In the genomic region with DNA sequence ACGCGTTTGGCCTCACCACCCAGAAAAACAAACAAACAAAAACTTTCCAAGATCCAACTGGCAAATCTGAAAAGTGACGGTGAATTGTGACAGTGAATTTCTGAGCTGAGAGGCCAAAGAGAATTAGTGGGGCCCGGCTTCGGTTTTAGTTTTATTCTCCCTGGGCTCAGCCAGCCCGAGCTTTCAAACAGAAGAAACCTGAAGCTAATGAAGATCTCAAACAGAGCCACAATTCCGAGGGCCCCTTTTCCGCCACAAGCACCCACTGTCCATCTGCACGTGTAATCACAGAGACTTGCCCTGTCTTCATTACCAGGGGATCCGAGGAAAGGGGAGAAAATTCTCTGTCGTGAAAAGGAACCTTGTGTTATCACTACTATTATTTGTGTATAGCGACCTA, we compare ENCODE assay signal across 19 cellular contexts. TPM values are rescaled to one million over a fixed set of nuclear protein-coding genes. Genes with fewer than 3 reads are reported as not detected.
A peak's percentile ranks its signal among the peaks of the same experiment; 100 is the strongest.
DNase-seq lines count a peak whose midpoint lies in the region; ATAC-seq and TF ChIP-seq lines count a peak whose summit lies in the region.
"Had no signal": no experiment of that assay in that cellular context is flagged by ENCODE, and none has a peak within 500 bp of the region (broad histone marks: within the 10 kb centered on the region; RNA-seq: fewer than 3 reads in every experiment).

No MANE protein-coding gene starts in this region.

- ATAC-seq in GM18858 (IDR thresholded peaks at IDR 0.05; ENCODE audit: unreplicated experiment) = no peak
- ATAC-seq in natural killer cell treated with Interleukin-12 subunit alpha and Interleukin-12 subunit beta and Interleukin-15 and Interleukin-18, amount 100 ng/mL, for 72 hours = no peak
- ATAC-seq: A549, Panc1 had no signal

- no peak overlapping the region for H2AFZ ChIP-seq in neural progenitor cell (replicated peaks)

- H3K36me3 Mint-ChIP-seq in Calu3 (ENCODE audit: insufficient read depth, unreplicated experiment) (peaks cover 74% of the 10 kb centered on the region), glutamatergic neuron (ENCODE audit: unreplicated experiment) (no peaks in the 10 kb centered on the region), neural progenitor cell (no peaks in the 10 kb centered on the region)
- H3K36me3 Mint-ChIP-seq in natural killer cell treated with Interleukin-12 subunit alpha and Interleukin-12 subunit beta and Interleukin-15 and Interleukin-18, amount 100 ng/mL, for 72 hours = peaks cover 15% of the 10 kb centered on the region

- no peaks in the 10 kb centered on the region for H3K36me3 ChIP-seq in HUES48 (ENCODE audit: control insufficient read depth, insufficient read depth, low read length)
- H3K36me3 ChIP-seq in neural progenitor cell = no peaks in the 10 kb centered on the region

- CTCF ChIA-PET in Calu3 (lab: Charles Lee) = interaction anchor here (0.7 to 1.5 kb wide), 3 partner anchors 11 to 528 kb away, joined by 3 to 11 read pairs (median 4); no protein-coding TSS in a partner anchor

- H3K4me3 ChIP-seq in HUES48 (ENCODE audit: low read depth, low read length) (peak overlapping the region; percentile 45; the same call in 1 of the 2 replicates), neural progenitor cell (peak overlapping the region; percentile 43)
- H3K4me3 ChIP-seq: A549 had no signal

- H3K4me1 Mint-ChIP-seq in Calu3 (ENCODE audit: low read depth, unreplicated experiment) (no peaks in the 10 kb centered on the region), glutamatergic neuron (ENCODE audit: low read depth, unreplicated experiment) (peaks cover 45% of the 10 kb centered on the region), neural progenitor cell (peaks cover 36% of the 10 kb centered on the region)
- H3K4me1 Mint-ChIP-seq in natural killer cell treated with Interleukin-12 subunit alpha and Interleukin-12 subunit beta and Interleukin-15 and Interleukin-18, amount 100 ng/mL, for 72 hours (ENCODE audit: low read depth in 2 of 2) = peaks cover 12 to 14% of the 10 kb centered on the region in 2 donors

- no peaks in the 10 kb centered on the region for H3K27me3 Mint-ChIP-seq in Calu3 (ENCODE audit: unreplicated experiment)
- peaks cover 32% of the 10 kb centered on the region for H3K27me3 Mint-ChIP-seq in glutamatergic neuron (ENCODE audit: unreplicated experiment)
- peaks cover 78% of the 10 kb centered on the region for H3K27me3 Mint-ChIP-seq in neural progenitor cell (ENCODE audit: insufficient read depth, low read depth)
- H3K27me3 Mint-ChIP-seq in natural killer cell treated with Interleukin-12 subunit alpha and Interleukin-12 subunit beta and Interleukin-15 and Interleukin-18, amount 100 ng/mL, for 72 hours = peaks cover 51 to 68% of the 10 kb centered on the region in 2 donors

- no peak for TF ChIP-seq CTCF in Calu3 (IDR thresholded peaks at IDR 0.05; ENCODE audit: unreplicated experiment)
- no peak for TF ChIP-seq CTCF in glutamatergic neuron (IDR thresholded peaks at IDR 0.05; ENCODE audit: partially characterized antibody, unreplicated experiment)
- TF ChIP-seq CTCF in neural progenitor cell (IDR thresholded peaks at IDR 0.05) = no peak

- H3K27ac ChIP-seq in HUES48 (ENCODE audit: low read depth, low read length) (peak overlapping the region; percentile 14), neural progenitor cell (no peak overlapping the region)
- H3K27ac ChIP-seq: A549, C4-2B had no signal

- H3K27ac Mint-ChIP-seq in Calu3 (ENCODE audit: unreplicated experiment) (peak overlapping the region; percentile 79), glutamatergic neuron (ENCODE audit: unreplicated experiment) (peak overlapping the region; percentile 93), neural progenitor cell (no peak overlapping the region)
- no peak overlapping the region for H3K27ac Mint-ChIP-seq in natural killer cell treated with Interleukin-12 subunit alpha and Interleukin-12 subunit beta and Interleukin-15 and Interleukin-18, amount 100 ng/mL, for 72 hours

- BruUV-seq in Calu3 (replicated peaks; lab: Mats Ljungman, UMichigan) = TSS peak; percentile 26

- intact Hi-C loops in Calu3 (cut with micrococcal nuclease; ENCODE audit: unreplicated experiment) = loop anchor here (2.0 to 5.0 kb wide), 2 partner anchors 429 to 570 kb away; no protein-coding TSS in a partner anchor

- DNase-seq in Calu3 = no peak
- no peak for DNase-seq in glutamatergic neuron
- peak; percentile 49 for DNase-seq in neural progenitor cell (ENCODE audit: low spot score)
- DNase-seq in cerebellar cortex (ENCODE audit: low spot score) = no peak
- DNase-seq in DMS 273 treated with DMSO at 0.1 percent for 48 hours (lab: John Stamatoyannopoulos, UW) = no peak
- DNase-seq in natural killer cell treated with Interleukin-12 subunit alpha and Interleukin-12 subunit beta and Interleukin-15 and Interleukin-18, amount 100 ng/mL, for 72 hours (ENCODE audit: low spot score) = no peak
- DNase-seq: COR-L47, DMS79, GDM1, Kasumi-1, NCI-H1417, NCI-H1930, NCI-H510A treated with DMSO at 0.1 percent for 48 hours, Right ventricle myocardium superior had no signal

- no peaks in the 10 kb centered on the region for H3K9me3 ChIP-seq in HUES48 (ENCODE audit: control insufficient read depth, insufficient read depth, low read length)
- no peaks in the 10 kb centered on the region for H3K9me3 ChIP-seq in neural progenitor cell (ENCODE audit: low read depth)
- H3K9me3 ChIP-seq: A549 had no signal

- H3F3A ChIP-seq in neural progenitor cell (ENCODE audit: low read depth) = peaks cover 57% of the 10 kb centered on the region

- H3K4me1 ChIP-seq in HUES48 (ENCODE audit: control insufficient read depth, insufficient read depth, low read length) (peaks cover 63% of the 10 kb centered on the region), neural progenitor cell (peaks cover 44% of the 10 kb centered on the region)

- no peaks in the 10 kb centered on the region for H3K79me2 ChIP-seq in neural progenitor cell (ENCODE audit: low read depth)

- no peak overlapping the region for H3K9ac ChIP-seq in HUES48 (ENCODE audit: low read depth, low read length)
- H3K9ac ChIP-seq in neural progenitor cell = no peak overlapping the region

- H4K20me1 ChIP-seq in neural progenitor cell (ENCODE audit: low read depth) = peaks cover 51% of the 10 kb centered on the region

- H3K27me3 ChIP-seq in HUES48 (ENCODE audit: control insufficient read depth, insufficient read depth, low read length) (peaks cover 93% of the 10 kb centered on the region), neural progenitor cell (peaks cover 100% of the 10 kb centered on the region)

- no peaks in the 10 kb centered on the region for H3K9me3 Mint-ChIP-seq in Calu3 (ENCODE audit: low read depth, unreplicated experiment)
- peaks cover 24% of the 10 kb centered on the region for H3K9me3 Mint-ChIP-seq in glutamatergic neuron (ENCODE audit: unreplicated experiment)
- H3K9me3 Mint-ChIP-seq in neural progenitor cell = peaks cover 4% of the 10 kb centered on the region
- H3K9me3 Mint-ChIP-seq in natural killer cell treated with Interleukin-12 subunit alpha and Interleukin-12 subunit beta and Interleukin-15 and Interleukin-18, amount 100 ng/mL, for 72 hours = no peaks in the 10 kb centered on the region

- H3K4me3 Mint-ChIP-seq in Calu3 (ENCODE audit: low read depth, unreplicated experiment) (peak overlapping the region; percentile 96), glutamatergic neuron (ENCODE audit: unreplicated experiment) (peak overlapping the region; percentile 96), neural progenitor cell (peak overlapping the region; percentile 29)
- H3K4me3 Mint-ChIP-seq in natural killer cell treated with Interleukin-12 subunit alpha and Interleukin-12 subunit beta and Interleukin-15 and Interleukin-18, amount 100 ng/mL, for 72 hours = no peak overlapping the region

- peak overlapping the region; percentile 69 for H3K4me2 ChIP-seq in neural progenitor cell
- H3K4me2 ChIP-seq: A549 had no signal

RNA-seq across cellular contexts. Expression of gene ONECUT2, which starts 4.2 kb away (rescaled TPM):
- 182 and 209 TPM in 2 replicates for total RNA-seq in Calu3 (2022)
- total RNA-seq in glutamatergic neuron (ENCODE audit: unreplicated experiment) = 230 TPM
- 0.06 and 0.15 TPM in 2 replicates for total RNA-seq in neural progenitor cell (ENCODE audit: low replicate concordance)
- under 1 TPM; 0.10 to 0.39 TPM for total RNA-seq in natural killer cell treated with Interleukin-12 subunit alpha and Interleukin-12 subunit beta and Interleukin-15 and Interleukin-18, amount 100 ng/mL, for 72 hours

Comparison
In these comparisons a context has a peak if more than half of its experiments do, and no peak if none do; other contexts are left out.
1. H3K27ac Mint-ChIP-seq: peak in Calu3 (single experiment) and glutamatergic neuron (single experiment); none in neural progenitor cell (single experiment) and natural killer cell treated with Interleukin-12 subunit alpha and Interleukin-12 subunit beta and Interleukin-15 and Interleukin-18, amount 100 ng/mL, for 72 hours (0 of 2).
2. RNA of gene ONECUT2, which starts 4.2 kb away (total RNA-seq): 230 TPM in glutamatergic neuron (single experiment) and 182 to 209 TPM in Calu3; 0.10 to 0.39 TPM in natural killer cell treated with Interleukin-12 subunit alpha and Interleukin-12 subunit beta and Interleukin-15 and Interleukin-18, amount 100 ng/mL, for 72 hours and 0.06 to 0.15 TPM in neural progenitor cell; every median in the first group is over 100 times any median in the second.